ENCODE assay signal across 8 cellular contexts in genomic region chr3:179347383-179348194, GRCh38. TPM values are rescaled to one million over a fixed set of nuclear protein-coding genes. Genes with fewer than 3 reads are reported as not detected.
DNase-seq lines count a peak whose midpoint lies in the region; ATAC-seq and TF ChIP-seq lines count a peak whose summit lies in the region.

TSS of gene MFN1 (plus strand) at chr3:179347709. CDS start at chr3:179348852, 1,143 bp downstream.

- intact Hi-C loops in colonic mucosa (cut with DNase I) = no loop called here

- TF ChIP-seq CTCF in BE2C (IDR thresholded peaks at IDR 0.05; ENCODE audit: low read depth, low read length) (no peak), colonic mucosa (IDR thresholded peaks at IDR 0.05) (no peak)

- H3K4me3 ChIP-seq in BE2C (ENCODE audit: low read depth, low read length) = peak within 1 kb of the TSS; percentile 67
- H3K4me3 ChIP-seq in colonic mucosa = peak within 1 kb of the TSS; percentile 93

- H3K27ac ChIP-seq in colonic mucosa = peak within 1 kb of the TSS; percentile 88

- peak; percentile 94 for ATAC-seq in HG03460 (IDR thresholded peaks at IDR 0.05; ENCODE audit: unreplicated experiment)

- peaks cover 8% of the 10 kb centered on the region for H3K36me3 ChIP-seq in BE2C
- H3K36me3 ChIP-seq in colonic mucosa = no peaks in the 10 kb centered on the region

- DNase-seq in BE2C (peak; percentile 94), GM19240 (ENCODE audit: insufficient read length, low spot score) (peak; percentile 63), NCI-H526 (lab: John Stamatoyannopoulos, UW) (peak; percentile 95), colonic mucosa (peak; percentile 95), kidney tubule cell (ENCODE audit: low spot score) (peak; percentile 95)
- DNase-seq in activated CD4-positive, alpha-beta T cell treated with anti-CD3 and anti-CD28 coated beads for 48 hours = peak; percentile 93
- peak; percentile 62 to 84 (median 73) for DNase-seq in stimulated activated CD4-positive, alpha-beta T cell treated with anti-CD3 and anti-CD28 coated beads, Interleukin-1b, Interleukin-23, amount 100 ng/mL, for 24 hours (ENCODE audit: low read depth in 4 of 4, low spot score in 1 of 4)

- H3K4me1 ChIP-seq in BE2C = no peaks in the 10 kb centered on the region; the same call in 1 of the 2 replicates
- peaks cover 5% of the 10 kb centered on the region for H3K4me1 ChIP-seq in colonic mucosa

- H3K27me3 ChIP-seq in BE2C (no peaks in the 10 kb centered on the region), colonic mucosa (no peaks in the 10 kb centered on the region)

- H3K9me3 ChIP-seq in BE2C (no peaks in the 10 kb centered on the region), colonic mucosa (no peaks in the 10 kb centered on the region)

- H3K9ac ChIP-seq in colonic mucosa (ENCODE audit: low read depth in 2 of 2, low read length in 2 of 2) = peak within 1 kb of the TSS; percentile 78 to 93

RNA-seq across cellular contexts. Expression of gene MFN1, which starts in this region (rescaled TPM):
- 6.7 TPM for polyA plus RNA-seq in BE2C (2012; ENCODE audit: insufficient read depth, insufficient read length, low read depth)
- 10 to 100 TPM; 50.5 to 53.3 TPM for total RNA-seq in colonic mucosa

Comparison
In these comparisons a context has a peak if more than half of its experiments do, and no peak if none do; other contexts are left out.
1. Peak in every context shown above with its lines: DNase-seq, ATAC-seq, H3K4me3 ChIP-seq and H3K27ac ChIP-seq.